Comparison of ENCODE assay signal across 8 cellular contexts in genomic region chr17:80252871-80253270, GRCh38. TPM values are rescaled to one million over a fixed set of nuclear protein-coding genes. Genes with fewer than 3 reads are reported as not detected.
DNase-seq lines count a peak whose midpoint lies in the region; ATAC-seq and TF ChIP-seq lines count a peak whose summit lies in the region.

No MANE protein-coding gene starts in this region.

- CTCF ChIA-PET in HEK293 (lab: Yijun Ruan, JAX), result interaction anchor here (1.3 to 1.7 kb wide), 2 partner anchors 56 to 58 kb away, joined by 3 to 5 read pairs; no protein-coding TSS in a partner anchor

- no peak overlapping the region for H3K4me3 Mint-ChIP-seq in immature natural killer cell

- H3K27ac Mint-ChIP-seq in immature natural killer cell, result peak overlapping the region in 2 of 6 donors; percentile 28 to 36

- DNase-seq in AG09319 (ENCODE audit: extremely low read depth, low read depth) (no peak), SK-MEL-5 (ENCODE audit: low read depth, low spot score) (peak; percentile 74), immature natural killer cell (peak; percentile 60 to 72 (median 64)), inferior parietal cortex (ENCODE audit: extremely low spot score) (no peak)
- peak; percentile 88 for DNase-seq in activated naive CD4-positive, alpha-beta T cell treated with Interleukin-2 at 50 U/mL for 16 hours
- peak; percentile 70 to 92 (median 84) for DNase-seq in stimulated activated CD4-positive, alpha-beta T cell treated with anti-CD3 and anti-CD28 coated beads, TNF-alpha, amount 100 ng/mL, for 48 hours (ENCODE audit: low read depth in 3 of 3)

- H3K9me3 ChIP-seq in HEK293 (ENCODE audit: control insufficient read depth, insufficient read depth, low read depth, low read length), result no peaks in the 10 kb centered on the region

- peaks cover 0 to 5% (median 2%) of the 10 kb centered on the region in 3 donors for H3K27me3 Mint-ChIP-seq in immature natural killer cell (ENCODE audit: low read depth in 3 of 3)

- no peak overlapping the region for H3K4me3 ChIP-seq in HEK293 (ENCODE audit: low read depth, low read length)

- no peak overlapping the region for H3K27ac ChIP-seq in HEK293 (ENCODE audit: extremely low read depth, low read depth, low read length)

- peaks cover 19 to 23% of the 10 kb centered on the region in 2 donors for H3K4me1 Mint-ChIP-seq in immature natural killer cell

- H3K36me3 ChIP-seq in HEK293 (ENCODE audit: control insufficient read depth in 2 of 2, insufficient read depth in 1 of 2, low read length in 2 of 2), result peaks cover 3 to 43% of the 10 kb centered on the region in 2 experiments; a peak in 2 of 3 replicates

- in situ Hi-C loops in SK-MEL-5 (cut with HindIII; ENCODE audit: low pct_unique_long_range_greater_than_20kb, low sequenced_read_pairs), result no loop called here

- TF ChIP-seq CTCF in AG09319 (IDR thresholded peaks at IDR 0.05; ENCODE audit: low read depth, low read length) (peak; percentile 32), HEK293 (tag by site-specific recombination; IDR thresholded peaks at IDR 0.05) (peak; percentile 78)

- no peaks in the 10 kb centered on the region for H3K36me3 Mint-ChIP-seq in immature natural killer cell

- H3K4me1 ChIP-seq in HEK293 (ENCODE audit: control insufficient read depth, insufficient read depth, low read length), result peaks cover 3% of the 10 kb centered on the region; the same call in 1 of the 2 replicates

- POLR2A ChIA-PET in HEK293 (lab: Yijun Ruan, JAX), result no interaction called here

- no peaks in the 10 kb centered on the region for H3K9me3 Mint-ChIP-seq in immature natural killer cell

- ATAC-seq in HG02852 (IDR thresholded peaks at IDR 0.05; ENCODE audit: unreplicated experiment), result no peak

TF ChIP-seq in HEK293, 187 proteins besides CTCF, POLR2A, EP300 and RAD21 (continues in another document):
- TF ChIP-seq ZNF777 (tag by site-specific recombination; IDR thresholded peaks at IDR 0.05; ENCODE audit: borderline replicate concordance) (no peak), ZNF561 (tag by site-specific recombination; IDR thresholded peaks at IDR 0.05; ENCODE audit: borderline replicate concordance) (0 out of 2 replicates have a peak, but pooled peaks have one; percentile 34), ZBTB11 (tag by site-specific recombination; conservative IDR thresholded peaks at IDR 0.05; ENCODE audit: low read depth) (no peak), ZNF529 (tag by site-specific recombination; IDR thresholded peaks at IDR 0.05; ENCODE audit: insufficient replicate concordance) (no peak), ZNF791 (tag by site-specific recombination; IDR thresholded peaks at IDR 0.05) (no peak), ZNF654 (tag by site-specific recombination; IDR thresholded peaks at IDR 0.05; ENCODE audit: low read depth) (peak; percentile 20; the same call in 1 of the 2 replicates), SALL2 (tag by site-specific recombination; IDR thresholded peaks at IDR 0.05; ENCODE audit: borderline replicate concordance) (no peak), ZNF830 (tag by site-specific recombination; IDR thresholded peaks at IDR 0.05; ENCODE audit: low read depth) (no peak), ZNF600 (tag by site-specific recombination; IDR thresholded peaks at IDR 0.05) (0 out of 2 replicates have a peak, but pooled peaks have one; percentile 14), PRDM6 (tag by site-specific recombination; IDR thresholded peaks at IDR 0.05) (no peak), ZBTB49 (tag by site-specific recombination; IDR thresholded peaks at IDR 0.05; ENCODE audit: low read depth) (no peak), ZSCAN16 (tag by site-specific recombination; IDR thresholded peaks at IDR 0.05) (no peak)

RNA-seq across cellular contexts. Expression of gene RNF213, which starts 7.8 kb away (rescaled TPM):
- 117 and 140 TPM in 2 replicates for total RNA-seq in SK-MEL-5 (2014; rRNA removed; shearing (Covaris generic))
- polyA plus RNA-seq in SK-MEL-5 (2015; cell fraction: cytosol; rRNA removed), result 109 and 149 TPM in 2 replicates
- 439 and 549 TPM in 2 replicates for polyA plus RNA-seq in SK-MEL-5 (2015; cell fraction: nucleus; rRNA removed)
- 100 to 1,000 TPM in 1 of 3 donors, 10 to 100 TPM in 2; 12.7 to 117 (median 25.9) TPM for polyA plus RNA-seq in immature natural killer cell

RNA-seq across cellular contexts. Expression of gene SLC26A11, which starts 32.6 kb away (rescaled TPM):
- total RNA-seq in SK-MEL-5 (2014; rRNA removed; shearing (Covaris generic)), result 22.1 and 23.6 TPM in 2 replicates
- polyA plus RNA-seq in SK-MEL-5 (2015; cell fraction: cytosol; rRNA removed), result 39.2 and 42.0 TPM in 2 replicates
- 154 and 187 TPM in 2 replicates for polyA plus RNA-seq in SK-MEL-5 (2015; cell fraction: nucleus; rRNA removed)
- 1 to 10 TPM; 1.6 to 3.6 (median 3.3) TPM for polyA plus RNA-seq in immature natural killer cell

RNA-seq across cellular contexts. Expression of gene SGSH, which starts 32.7 kb away (rescaled TPM):
- 21.5 and 30.4 TPM in 2 replicates for total RNA-seq in SK-MEL-5 (2014; rRNA removed; shearing (Covaris generic))
- 55.3 and 74.8 TPM in 2 replicates for polyA plus RNA-seq in SK-MEL-5 (2015; cell fraction: cytosol; rRNA removed)
- polyA plus RNA-seq in SK-MEL-5 (2015; cell fraction: nucleus; rRNA removed), result 227 and 283 TPM in 2 replicates
- polyA plus RNA-seq in immature natural killer cell, result 10 to 100 TPM; 22.6 to 32.7 (median 26.8) TPM

Comparison
In these comparisons a context has a peak if more than half of its experiments do, and no peak if none do; other contexts are left out.
1. DNase-seq: peak in SK-MEL-5 (single experiment), activated naive CD4-positive, alpha-beta T cell treated with Interleukin-2 at 50 U/mL for 16 hours (single experiment), immature natural killer cell (3 of 3) and stimulated activated CD4-positive, alpha-beta T cell treated with anti-CD3 and anti-CD28 coated beads, TNF-alpha, amount 100 ng/mL, for 48 hours (3 of 3); none in AG09319 (single experiment) and inferior parietal cortex (single experiment).